ENCODE assay signal across 28 cellular contexts in genomic region chr11:80592546-80592945, GRCh38.
"Had no signal": no experiment of that assay in that cellular context is flagged by ENCODE, and none has a peak within 500 bp of the region (broad histone marks: within the 10 kb centered on the region; RNA-seq: fewer than 3 reads in every experiment).

No MANE protein-coding gene starts in this region.

- DNase-seq: dorsolateral prefrontal cortex; effector CD4-positive, alpha-beta T cell; foreskin melanocyte; glutamatergic neuron; heart right ventricle; hippocampal formation; left cardiac atrium; left lung; naive thymus-derived CD4-positive, alpha-beta T cell; pancreas; right lobe of liver; small intestine; stimulated activated CD4-positive, alpha-beta T cell treated with anti-CD3 and anti-CD28 coated beads, Interleukin-12 subunit alpha, Interleukin-12 subunit beta, amount 100 ng/mL, for 4 hours; stimulated activated CD4-positive, alpha-beta T cell treated with anti-CD3 and anti-CD28 coated beads, Interleukin-1b, Interleukin-23, amount 100 ng/mL, for 48 hours; stimulated activated CD4-positive, alpha-beta T cell treated with anti-CD3 and anti-CD28 coated beads, Interleukin-4, amount 100 ng/mL, for 1 hour; stimulated activated CD8-positive, alpha-beta memory T cell treated with anti-CD3 and anti-CD28 coated beads, Interleukin-4, amount 100 ng/mL, for 48 hours; stimulated activated naive CD4-positive, alpha-beta T cell; stimulated activated naive CD8-positive, alpha-beta T cell treated with anti-CD3 and anti-CD28 coated beads, Interleukin-15, amount 100 ng/mL, for 72 hours; transverse colon; upper lobe of right lung had no signal

- H3K9me3 ChIP-seq: esophagus muscularis mucosa, left lung, neutrophil, pancreas, right lobe of liver, suprapubic skin, transverse colon, upper lobe of right lung, vagina had no signal

- H3K36me3 Mint-ChIP-seq: mesothelial cell of epicardium; naive thymus-derived CD4-positive, alpha-beta T cell had no signal

- ATAC-seq: heart right ventricle; left cardiac atrium; left lung; naive thymus-derived CD4-positive, alpha-beta T cell; pancreas; right lobe of liver; stimulated activated naive CD8-positive, alpha-beta T cell treated with anti-CD3 and anti-CD28 coated beads, Interleukin-15, amount 100 ng/mL, for 72 hours; upper lobe of right lung had no signal

- H3K4me3 ChIP-seq: dorsolateral prefrontal cortex, esophagus muscularis mucosa, heart right ventricle, left lung, pancreas, right lobe of liver, suprapubic skin, transverse colon, upper lobe of right lung, vagina had no signal

- H3K27ac ChIP-seq: dorsolateral prefrontal cortex, esophagus muscularis mucosa, heart right ventricle, left lung, neutrophil, pancreas, right lobe of liver, suprapubic skin, transverse colon, upper lobe of right lung, vagina had no signal

- H3K27me3 ChIP-seq: dorsolateral prefrontal cortex, esophagus muscularis mucosa, heart right ventricle, left lung, neutrophil, pancreas, right lobe of liver, suprapubic skin, transverse colon, upper lobe of right lung, vagina had no signal

- FAIRE-seq: colon, islet of Langerhans, pancreas, small intestine had no signal

- H3K9me3 Mint-ChIP-seq: nephron had no signal

- H3K27ac Mint-ChIP-seq: mesothelial cell of epicardium; naive thymus-derived CD4-positive, alpha-beta T cell; nephron; stimulated activated naive CD8-positive, alpha-beta T cell treated with anti-CD3 and anti-CD28 coated beads, Interleukin-15, amount 100 ng/mL, for 72 hours had no signal

- H3K4me3 Mint-ChIP-seq: mesothelial cell of epicardium; naive thymus-derived CD4-positive, alpha-beta T cell; nephron; stimulated activated naive CD8-positive, alpha-beta T cell treated with anti-CD3 and anti-CD28 coated beads, Interleukin-15, amount 100 ng/mL, for 72 hours had no signal

- H3K4me1 ChIP-seq: esophagus muscularis mucosa, left lung, right lobe of liver, suprapubic skin, upper lobe of right lung, vagina had no signal

- H3K27me3 Mint-ChIP-seq: naive thymus-derived CD4-positive, alpha-beta T cell; stimulated activated naive CD8-positive, alpha-beta T cell treated with anti-CD3 and anti-CD28 coated beads, Interleukin-15, amount 100 ng/mL, for 72 hours had no signal

- H3K4me1 Mint-ChIP-seq: nephron; stimulated activated naive CD8-positive, alpha-beta T cell treated with anti-CD3 and anti-CD28 coated beads, Interleukin-15, amount 100 ng/mL, for 72 hours had no signal

- H3K36me3 ChIP-seq: esophagus muscularis mucosa, heart right ventricle, left lung, neutrophil, pancreas, right lobe of liver, suprapubic skin, transverse colon, upper lobe of right lung, vagina had no signal
